ENCODE assay signal across 19 cellular contexts in genomic region chr20:18609741-18610140, GRCh38. TPM values are rescaled to one million over a fixed set of nuclear protein-coding genes. Genes with fewer than 3 reads are reported as not detected.
A peak's percentile ranks its signal among the peaks of the same experiment; 100 is the strongest.
DNase-seq lines count a peak whose midpoint lies in the region; FAIRE-seq and TF ChIP-seq lines count a peak whose summit lies in the region.
"Had no signal": no experiment of that assay in that cellular context is flagged by ENCODE, and none has a peak within 500 bp of the region (broad histone marks: within the 10 kb centered on the region; RNA-seq: fewer than 3 reads in every experiment).

No MANE protein-coding gene starts in this region.

- H4K20me1 ChIP-seq in mammary epithelial cell (ENCODE audit: insufficient read depth, low read length) (no peaks in the 10 kb centered on the region), endothelial cell of umbilical vein (replicated peaks; ENCODE audit: control insufficient read depth, extremely low read depth, insufficient read depth, low read length) (no peaks in the 10 kb centered on the region)
- H4K20me1 ChIP-seq: BLaER1 treated with 17β-estradiol and CSF1 and Interleukin-3, amounts not matched to agents 10 nM and 100 nM had no signal

- no peak overlapping the region for H3K4ac ChIP-seq in mesenchymal stem cell (ENCODE audit: low read depth in 1 of 2, low read length in 2 of 2)

- POLR2A ChIA-PET in HEK293 (lab: Yijun Ruan, JAX) = no interaction called here
- POLR2A ChIA-PET in endothelial cell of umbilical vein (lab: Charles Lee) = no interaction called here

- peaks cover 6% of the 10 kb centered on the region for H3K4me1 Mint-ChIP-seq in glutamatergic neuron (ENCODE audit: low read depth, unreplicated experiment)
- H3K4me1 Mint-ChIP-seq: B cell had no signal

- no peak overlapping the region for H3K23ac ChIP-seq in mesenchymal stem cell (ENCODE audit: low read length in 2 of 2)

- H3K4me3 ChIP-seq in HEK293 (ENCODE audit: low read depth, low read length) = no peak overlapping the region
- no peak overlapping the region for H3K4me3 ChIP-seq in mammary epithelial cell (replicated peaks in 1 of 3; ENCODE audit: insufficient read depth in 1 of 3, low read depth in 2 of 3, low read length in 3 of 3)
- no peak overlapping the region for H3K4me3 ChIP-seq in endothelial cell of umbilical vein (replicated peaks in 1 of 3; ENCODE audit: insufficient read depth in 1 of 3, low read depth in 1 of 3, low read length in 3 of 3)
- H3K4me3 ChIP-seq in mesenchymal stem cell (ENCODE audit: insufficient read depth in 1 of 2, low read depth in 1 of 2, low read length in 2 of 2) = no peak overlapping the region
- H3K4me3 ChIP-seq: BLaER1 treated with 17β-estradiol and CSF1 and Interleukin-3, amounts not matched to agents 10 nM and 100 nM; GM23338 had no signal

- H3K27me3 Mint-ChIP-seq in glutamatergic neuron (ENCODE audit: unreplicated experiment) = no peaks in the 10 kb centered on the region
- H3K27me3 Mint-ChIP-seq: B cell had no signal

- H4K8ac ChIP-seq in mesenchymal stem cell (ENCODE audit: low read length) = no peak overlapping the region

- TF ChIP-seq POLR2A in endothelial cell of umbilical vein (IDR thresholded peaks at IDR 0.05; ENCODE audit: low read depth, low read length) = no peak

- in situ Hi-C loops in mammary epithelial cell (cut with MboI; ENCODE audit: low sequenced_read_pairs in 2 of 2) = no loop called here

- no peak overlapping the region for H2BK12ac ChIP-seq in mesenchymal stem cell (ENCODE audit: low read length in 2 of 2)

- H3K27ac ChIP-seq in HEK293 (ENCODE audit: extremely low read depth, low read depth, low read length) = no peak overlapping the region
- no peak overlapping the region for H3K27ac ChIP-seq in mammary epithelial cell (ENCODE audit: insufficient read depth, low read depth, low read length)
- no peak overlapping the region for H3K27ac ChIP-seq in endothelial cell of umbilical vein (ENCODE audit: insufficient read depth, low read depth, low read length)
- no peak overlapping the region for H3K27ac ChIP-seq in mesenchymal stem cell (ENCODE audit: low read length, poor library complexity, severe bottlenecking)
- H3K27ac ChIP-seq: BLaER1 treated with 17β-estradiol and CSF1 and Interleukin-3, amounts not matched to agents 10 nM and 100 nM had no signal

- CTCF ChIA-PET in HEK293 (lab: Yijun Ruan, JAX) (no interaction called here), mammary epithelial cell (lab: Charles Lee; ENCODE audit: low non-redundant PET) (no interaction called here), endothelial cell of umbilical vein (lab: Charles Lee) (no interaction called here)

- H2BK5ac ChIP-seq in mesenchymal stem cell (ENCODE audit: low read depth, low read length, poor library complexity, severe bottlenecking) = no peak overlapping the region

- dilution Hi-C loops in mammary epithelial cell (cut with HindIII; ENCODE audit: low sequenced_read_pairs) = no loop called here
- dilution Hi-C loops in endothelial cell of umbilical vein (cut with MboI; ENCODE audit: extremely low pct_ligation_motif_present, low sequenced_read_pairs) = no loop called here

- no peak overlapping the region for H2AK5ac ChIP-seq in mesenchymal stem cell (ENCODE audit: low read length, severe bottlenecking)

- no peaks in the 10 kb centered on the region for H3K36me3 Mint-ChIP-seq in glutamatergic neuron (ENCODE audit: unreplicated experiment)

- H3K27me3 ChIP-seq in mammary epithelial cell (ENCODE audit: insufficient read depth, low read length) (no peaks in the 10 kb centered on the region), endothelial cell of umbilical vein (ENCODE audit: control insufficient read depth in 2 of 2, insufficient read depth in 2 of 2, low read length in 2 of 2) (no peaks in the 10 kb centered on the region), mesenchymal stem cell (ENCODE audit: control insufficient read depth in 1 of 2, insufficient read depth in 1 of 2, low read length in 2 of 2) (no peaks in the 10 kb centered on the region)
- H3K27me3 ChIP-seq: BLaER1 treated with 17β-estradiol and CSF1 and Interleukin-3, amounts not matched to agents 10 nM and 100 nM had no signal

- BruUV-seq in mammary epithelial cell (replicated peaks; lab: Mats Ljungman, UMichigan) (no TSS peak), endothelial cell of umbilical vein (replicated peaks; lab: Mats Ljungman, UMichigan) (no TSS peak)

- H3K9me3 Mint-ChIP-seq in glutamatergic neuron (ENCODE audit: unreplicated experiment) = peaks cover 5% of the 10 kb centered on the region
- H3K9me3 Mint-ChIP-seq: CD8-positive, alpha-beta T cell; GM23338; HFFc6 had no signal

- H2AFZ ChIP-seq in mammary epithelial cell (ENCODE audit: low read depth, low read length) (no peak overlapping the region), endothelial cell of umbilical vein (ENCODE audit: low read depth, low read length) (no peak overlapping the region), mesenchymal stem cell (ENCODE audit: low read depth, low read length) (no peak overlapping the region)
- H2AFZ ChIP-seq: GM23338 had no signal

- no peak overlapping the region for H2BK120ac ChIP-seq in mesenchymal stem cell (ENCODE audit: low read depth, low read length)

- TF ChIP-seq CTCF in HEK293 (tag by site-specific recombination; IDR thresholded peaks at IDR 0.05) (no peak), mammary epithelial cell (conservative IDR thresholded peaks at IDR 0.05 in 1 of 2, IDR thresholded peaks at IDR 0.05 in 1 of 2; ENCODE audit: extremely low read depth in 1 of 2, insufficient read depth in 1 of 2, low read depth in 1 of 2, low read length in 2 of 2) (no peak), endothelial cell of umbilical vein (IDR thresholded peaks at IDR 0.05; ENCODE audit: extremely low read depth in 1 of 2, insufficient read depth in 1 of 2, low read depth in 1 of 2, low read length in 2 of 2) (no peak), glutamatergic neuron (IDR thresholded peaks at IDR 0.05; ENCODE audit: partially characterized antibody, unreplicated experiment) (no peak)

- peaks cover 10% of the 10 kb centered on the region for H3K79me1 ChIP-seq in mesenchymal stem cell (replicated peaks; ENCODE audit: low read length, poor library complexity, severe bottlenecking)

- intact Hi-C loops in mammary epithelial cell (cut with micrococcal nuclease) = no loop called here
- intact Hi-C loops in endothelial cell of umbilical vein (cut with micrococcal nuclease) = no loop called here
- intact Hi-C loops in cardiac septum (cut with DNase I) = no loop called here

- H3K27ac Mint-ChIP-seq in glutamatergic neuron (ENCODE audit: unreplicated experiment) = peak overlapping the region; percentile 52
- H3K27ac Mint-ChIP-seq: B cell; CD8-positive, alpha-beta T cell; GM23338; HFFc6 had no signal

- H3K4me1 ChIP-seq in HEK293 (ENCODE audit: control insufficient read depth, insufficient read depth, low read length) (no peaks in the 10 kb centered on the region), mammary epithelial cell (ENCODE audit: insufficient read depth, low read length) (peaks cover 12% of the 10 kb centered on the region), endothelial cell of umbilical vein (ENCODE audit: control insufficient read depth, extremely low read depth, insufficient read depth, low read length) (no peaks in the 10 kb centered on the region), mesenchymal stem cell (ENCODE audit: control insufficient read depth, insufficient read depth, low read depth, low read length) (peaks cover 2% of the 10 kb centered on the region)

- DNase-seq in mammary epithelial cell (peak; percentile 36), endothelial cell of umbilical vein (ENCODE audit: low read depth, low spot score) (peak; percentile 17), glutamatergic neuron (no peak), cardiac septum (ENCODE audit: low spot score) (no peak), mesenchymal stem cell (no peak), NCI-H510A treated with DMSO at 0.1 percent for 48 hours (lab: John Stamatoyannopoulos, UW) (no peak), RCC 7860 (ENCODE audit: low spot score) (no peak)
- DNase-seq: Calu3; CD8-positive, alpha-beta T cell; DMS79 treated with DMSO at 0.1 percent for 48 hours; GF-D8; HCEC 1CT; HFFc6 had no signal

- H3K9ac ChIP-seq in mammary epithelial cell (ENCODE audit: insufficient read depth, low read length) = no peak overlapping the region
- no peak overlapping the region for H3K9ac ChIP-seq in endothelial cell of umbilical vein (replicated peaks; ENCODE audit: extremely low read depth, insufficient read depth, low read length)
- no peak overlapping the region for H3K9ac ChIP-seq in mesenchymal stem cell (ENCODE audit: low read length)
- H3K9ac ChIP-seq: BLaER1 treated with 17β-estradiol and CSF1 and Interleukin-3, amounts not matched to agents 10 nM and 100 nM had no signal

- no peaks in the 10 kb centered on the region for H3K9me1 ChIP-seq in endothelial cell of umbilical vein (replicated peaks; ENCODE audit: control insufficient read depth, extremely low read depth, insufficient read depth, low read length)

- H3K36me3 ChIP-seq in HEK293 (ENCODE audit: control insufficient read depth in 2 of 2, insufficient read depth in 1 of 2, low read length in 2 of 2) (no peaks in the 10 kb centered on the region), mammary epithelial cell (ENCODE audit: insufficient read depth, low read length) (peaks cover 4% of the 10 kb centered on the region), endothelial cell of umbilical vein (ENCODE audit: control insufficient read depth in 2 of 2, extremely low read depth in 1 of 2, insufficient read depth in 2 of 2, low read length in 2 of 2) (no peaks in the 10 kb centered on the region), mesenchymal stem cell (ENCODE audit: control insufficient read depth in 1 of 2, insufficient read depth in 2 of 2, low read depth in 1 of 2, low read length in 2 of 2) (peaks cover 3 to 4% of the 10 kb centered on the region in 2 experiments)
- H3K36me3 ChIP-seq: BLaER1 treated with 17β-estradiol and CSF1 and Interleukin-3, amounts not matched to agents 10 nM and 100 nM had no signal

- H3K9me3 ChIP-seq in HEK293 (ENCODE audit: control insufficient read depth, insufficient read depth, low read depth, low read length) (no peaks in the 10 kb centered on the region), mammary epithelial cell (replicated peaks; ENCODE audit: insufficient read depth, low read length) (no peaks in the 10 kb centered on the region), endothelial cell of umbilical vein (replicated peaks; ENCODE audit: control insufficient read depth, insufficient read depth, low read length) (no peaks in the 10 kb centered on the region), mesenchymal stem cell (ENCODE audit: control insufficient read depth, low read length) (no peaks in the 10 kb centered on the region)
- H3K9me3 ChIP-seq: BLaER1 treated with 17β-estradiol and CSF1 and Interleukin-3, amounts not matched to agents 10 nM and 100 nM had no signal

- no peak overlapping the region for H3K18ac ChIP-seq in mesenchymal stem cell (ENCODE audit: low read depth in 1 of 2, low read length in 2 of 2)

- H2BK15ac ChIP-seq in mesenchymal stem cell (ENCODE audit: low read depth, poor library complexity, severe bottlenecking) = no peak overlapping the region

- H3K79me2 ChIP-seq in mammary epithelial cell (ENCODE audit: insufficient read depth, low read length) (peaks cover 3% of the 10 kb centered on the region), endothelial cell of umbilical vein (ENCODE audit: control insufficient read depth, insufficient read depth, low read length) (no peaks in the 10 kb centered on the region)

- FAIRE-seq in endothelial cell of umbilical vein (lab: Jason Lieb, UNC) (no peak), RCC 7860 (lab: Jason Lieb, UNC) (no peak)
- FAIRE-seq: H54, HepG2 had no signal

- no peak overlapping the region for H4K91ac ChIP-seq in mesenchymal stem cell (ENCODE audit: low read length)

- no peak overlapping the region for H3K4me3 Mint-ChIP-seq in glutamatergic neuron (ENCODE audit: unreplicated experiment)
- H3K4me3 Mint-ChIP-seq: B cell; CD8-positive, alpha-beta T cell; GM23338; HFFc6 had no signal

- H3K14ac ChIP-seq in mesenchymal stem cell (ENCODE audit: low read length in 2 of 2) = no peak overlapping the region

- H3K4me2 ChIP-seq in mammary epithelial cell (ENCODE audit: insufficient read depth, low read depth, low read length) (no peak overlapping the region), endothelial cell of umbilical vein (ENCODE audit: insufficient read depth, low read length) (no peak overlapping the region), mesenchymal stem cell (ENCODE audit: low read length, poor library complexity, severe bottlenecking) (no peak overlapping the region)
- H3K4me2 ChIP-seq: BLaER1 treated with 17β-estradiol and CSF1 and Interleukin-3, amounts not matched to agents 10 nM and 100 nM; GM23338 had no signal

RNA-seq across cellular contexts. Expression of gene DTD1, which starts 21.9 kb away (rescaled TPM):
- total RNA-seq in mammary epithelial cell (10 to 100 TPM; 58.7 to 83.2 TPM), endothelial cell of umbilical vein (50.8 and 62.9 TPM in 2 replicates), glutamatergic neuron (ENCODE audit: unreplicated experiment) (90.2 TPM), cardiac septum (14.3 TPM)
- polyA plus RNA-seq in mammary epithelial cell (87.1 TPM), endothelial cell of umbilical vein (39.6 and 48.2 TPM in 2 replicates)
- polyA minus RNA-seq in mammary epithelial cell (36.2 TPM), endothelial cell of umbilical vein (30.5 and 45.0 TPM in 2 replicates)
- polyA plus RNA-seq in endothelial cell of umbilical vein (2011; cell fraction: cytosol; rRNA removed) = 56.6 and 68.0 TPM in 2 replicates
- polyA plus RNA-seq in endothelial cell of umbilical vein (2011; cell fraction: nucleus; rRNA removed) = 22.7 and 28.2 TPM in 2 replicates
- 65.2 and 77.4 TPM in 2 replicates for polyA plus RNA-seq in endothelial cell of umbilical vein (2012)
- polyA minus RNA-seq in endothelial cell of umbilical vein (2011; cell fraction: cytosol; rRNA and poly(A)+ RNA removed) = 12.5 TPM
- 11.8 and 13.1 TPM in 2 replicates for polyA minus RNA-seq in endothelial cell of umbilical vein (2011; cell fraction: nucleus; rRNA and poly(A)+ RNA removed)
- 38.8 TPM for polyA plus RNA-seq in mesenchymal stem cell (2013, experiment 1 of 2)
- polyA plus RNA-seq in mesenchymal stem cell (2013, experiment 2 of 2) = 39.2 TPM

RNA-seq across cellular contexts. Expression of gene SMIM26, which starts 42.5 kb away (rescaled TPM):
- total RNA-seq in mammary epithelial cell (10 to 100 TPM; 58.5 to 72.9 TPM), endothelial cell of umbilical vein (54.1 and 62.4 TPM in 2 replicates), glutamatergic neuron (ENCODE audit: unreplicated experiment) (35.7 TPM), cardiac septum (84.4 TPM)
- polyA plus RNA-seq in mammary epithelial cell (88.3 TPM), endothelial cell of umbilical vein (54.0 and 92.0 TPM in 2 replicates)
- polyA minus RNA-seq in mammary epithelial cell (250 TPM), endothelial cell of umbilical vein (147 and 164 TPM in 2 replicates)
- polyA plus RNA-seq in endothelial cell of umbilical vein (2011; cell fraction: cytosol; rRNA removed) = 93.4 and 126 TPM in 2 replicates
- polyA plus RNA-seq in endothelial cell of umbilical vein (2011; cell fraction: nucleus; rRNA removed) = 31.3 and 31.5 TPM in 2 replicates
- polyA plus RNA-seq in endothelial cell of umbilical vein (2012) = 92.3 and 101 TPM in 2 replicates
- 22.7 TPM for polyA minus RNA-seq in endothelial cell of umbilical vein (2011; cell fraction: cytosol; rRNA and poly(A)+ RNA removed)
- 13.4 and 15.8 TPM in 2 replicates for polyA minus RNA-seq in endothelial cell of umbilical vein (2011; cell fraction: nucleus; rRNA and poly(A)+ RNA removed)
- polyA plus RNA-seq in mesenchymal stem cell (2013, experiment 1 of 2) = 164 TPM
- 170 TPM for polyA plus RNA-seq in mesenchymal stem cell (2013, experiment 2 of 2)

Comparison
In these comparisons a context has a peak if more than half of its experiments do, and no peak if none do; other contexts are left out.
1. DNase-seq: peak in mammary epithelial cell (single experiment) and endothelial cell of umbilical vein (single experiment); none in glutamatergic neuron (single experiment), cardiac septum (single experiment), mesenchymal stem cell (single experiment), NCI-H510A treated with DMSO at 0.1 percent for 48 hours (single experiment) and RCC 7860 (single experiment).